ENCODE assay signal across 1 cellular context in genomic region chr5:172550096-172550765, GRCh38.
TF ChIP-seq lines count a peak whose summit lies in the region.

No MANE protein-coding gene starts in this region.

TF ChIP-seq in H1, 55 proteins besides CTCF, POLR2A, EP300 and RAD21 (continued from another document):
- TF ChIP-seq EGR1 (IDR thresholded peaks at IDR 0.05; ENCODE audit: borderline replicate concordance, low read depth, low read length) (no peak), SIX5 (IDR thresholded peaks at IDR 0.05; ENCODE audit: low read depth, low read length) (no peak), TAF7 (optimal IDR thresholded peaks at IDR 0.05; ENCODE audit: borderline replicate concordance, low read depth, low read length) (no peak), USF2 (IDR thresholded peaks at IDR 0.05; ENCODE audit: low read length) (no peak), JUND (IDR thresholded peaks at IDR 0.05; ENCODE audit: low read length) (no peak), KDM1A (IDR thresholded peaks at IDR 0.05; ENCODE audit: borderline replicate concordance, low read length) (no peak), EZH2 (IDR thresholded peaks at IDR 0.05; ENCODE audit: low read depth, low read length, severe bottlenecking) (no peak), TAF1 (IDR thresholded peaks at IDR 0.05; ENCODE audit: low read depth, low read length) (no peak), RNF2 (IDR thresholded peaks at IDR 0.05; ENCODE audit: borderline replicate concordance, low read depth, low read length, missing control alignments, poor library complexity, severe bottlenecking) (no peak), CHD2 (IDR thresholded peaks at IDR 0.05; ENCODE audit: low read length) (no peak)
